8 cellular contexts compared by ENCODE assay signal in genomic region chr15:59371458-59372351, GRCh38. TPM values are rescaled to one million over a fixed set of nuclear protein-coding genes. Genes with fewer than 3 reads are reported as not detected.
DNase-seq lines count a peak whose midpoint lies in the region; ATAC-seq and TF ChIP-seq lines count a peak whose summit lies in the region.

No MANE protein-coding gene starts in this region.

- H3K27ac Mint-ChIP-seq in T-helper 2 cell treated with Interferon-gamma antibody and Interleukin-4, amounts not matched to agents 5 μg/mL and 100 μg/mL, for 36 hours: peak overlapping the region; percentile 91

- no peaks in the 10 kb centered on the region for H3K9me3 Mint-ChIP-seq in T-helper 2 cell treated with Interferon-gamma antibody and Interleukin-4, amounts not matched to agents 5 μg/mL and 100 μg/mL, for 36 hours

- H3K4me1 ChIP-seq in muscle layer of colon (ENCODE audit: insufficient read depth, low read length) (peaks cover 13% of the 10 kb centered on the region), aorta (ENCODE audit: control insufficient read depth in 1 of 2, insufficient read depth in 2 of 2, low read length in 2 of 2) (peaks cover 3 to 11% of the 10 kb centered on the region in 2 donors)

- intact Hi-C loops in Right ventricle myocardium inferior (cut with DNase I): loop anchor here (1.0 to 5.0 kb wide), 4 partner anchors 67 to 124 kb away; partner anchors contain the start of gene FAM81A
- intact Hi-C loops in cardiac septum (cut with DNase I): loop anchor here (1.0 to 10.0 kb wide), 4 partner anchors 66 to 194 kb away; no protein-coding TSS in a partner anchor
- intact Hi-C loops in aorta (cut with DNase I): loop anchor here (2.0 to 5.0 kb wide), 5 partner anchors 59 to 201 kb away; no protein-coding TSS in a partner anchor

- peaks cover 56% of the 10 kb centered on the region for H3K27me3 Mint-ChIP-seq in T-helper 2 cell treated with Interferon-gamma antibody and Interleukin-4, amounts not matched to agents 5 μg/mL and 100 μg/mL, for 36 hours (ENCODE audit: low read depth)

- DNase-seq in Right ventricle myocardium inferior (ENCODE audit: missing footprints) (no peak), cardiac septum (ENCODE audit: low spot score) (no peak), epithelial cell of proximal tubule (ENCODE audit: low read depth) (no peak), aorta (peak in 1 of 2 donors; percentile 78), NCI-H446 (lab: John Stamatoyannopoulos, UW) (no peak)
- DNase-seq in T-helper 2 cell treated with Interferon-gamma antibody and Interleukin-4, amounts not matched to agents 5 μg/mL and 100 μg/mL, for 36 hours (ENCODE audit: low spot score): no peak

- H3K9me3 ChIP-seq in muscle layer of colon (ENCODE audit: low read length) (no peaks in the 10 kb centered on the region), aorta (ENCODE audit: control insufficient read depth, low read length) (no peaks in the 10 kb centered on the region)

- peaks cover 33% of the 10 kb centered on the region for H3K4me1 Mint-ChIP-seq in T-helper 2 cell treated with Interferon-gamma antibody and Interleukin-4, amounts not matched to agents 5 μg/mL and 100 μg/mL, for 36 hours (ENCODE audit: low read depth)

- H3K36me3 Mint-ChIP-seq in T-helper 2 cell treated with Interferon-gamma antibody and Interleukin-4, amounts not matched to agents 5 μg/mL and 100 μg/mL, for 36 hours (ENCODE audit: low read depth): peaks cover 8% of the 10 kb centered on the region

- H3K9ac ChIP-seq in muscle layer of colon (ENCODE audit: low read length): peak overlapping the region; percentile 78

- H3K4me3 ChIP-seq in epithelial cell of proximal tubule (ENCODE audit: low read depth, low read length) (peak overlapping the region; percentile 97), muscle layer of colon (ENCODE audit: low read depth in 1 of 2, low read length in 2 of 2) (peak overlapping the region; percentile 76 to 94), aorta (ENCODE audit: low read length in 2 of 2) (peak overlapping the region; percentile 84 to 95)

- H3K27ac ChIP-seq in muscle layer of colon (ENCODE audit: low read depth, low read length): peak overlapping the region; percentile 93
- H3K27ac ChIP-seq in aorta (ENCODE audit: low read depth in 1 of 2, low read length in 2 of 2): peak overlapping the region; percentile 38 to 93

- ATAC-seq in Right ventricle myocardium inferior (peak; percentile 45), HG03064 (IDR thresholded peaks at IDR 0.05; ENCODE audit: low read depth, unreplicated experiment) (peak; percentile 21), aorta (ENCODE audit: low FRiP score) (peak; percentile 70)

- WGBS in aorta, 2 donors: 0 to 1% methylated on average over 75 to 93 of the region's 93 CpGs

- H3K27me3 ChIP-seq in muscle layer of colon (ENCODE audit: control insufficient read depth in 1 of 2, insufficient read depth in 2 of 2, low read length in 2 of 2) (no peaks in the 10 kb centered on the region), aorta (ENCODE audit: control insufficient read depth in 1 of 2, insufficient read depth in 2 of 2, low read length in 1 of 2) (no peaks in the 10 kb centered on the region)

- H3K4me3 Mint-ChIP-seq in T-helper 2 cell treated with Interferon-gamma antibody and Interleukin-4, amounts not matched to agents 5 μg/mL and 100 μg/mL, for 36 hours: peak overlapping the region; percentile 98

- no peak for TF ChIP-seq CTCF in epithelial cell of proximal tubule (conservative IDR thresholded peaks at IDR 0.05; ENCODE audit: low read depth, low read length)

- H3K36me3 ChIP-seq in muscle layer of colon (ENCODE audit: insufficient read depth, low read length) (no peaks in the 10 kb centered on the region), aorta (ENCODE audit: control insufficient read depth in 1 of 2, insufficient read depth in 2 of 2, low read length in 1 of 2) (no peaks in the 10 kb centered on the region)

RNA-seq across cellular contexts. Expression of gene MYO1E, which starts 1.0 kb away (rescaled TPM):
- total RNA-seq in Right ventricle myocardium inferior (37.6 TPM), cardiac septum (41.0 TPM), epithelial cell of proximal tubule (126 and 403 TPM in 2 replicates), aorta (100 to 1,000 TPM; 163 to 225 TPM)
- polyA plus RNA-seq in aorta: 10 to 100 TPM; 44.6 to 47.3 TPM
